12 cellular contexts compared by ENCODE assay signal in genomic region chr12:79844693-79845092, GRCh38.
DNase-seq lines count a peak whose midpoint lies in the region; ATAC-seq, FAIRE-seq and TF ChIP-seq lines count a peak whose summit lies in the region.
"Had no signal": no experiment of that assay in that cellular context is flagged by ENCODE, and none has a peak within 500 bp of the region (broad histone marks: within the 10 kb centered on the region; RNA-seq: fewer than 3 reads in every experiment).

No MANE protein-coding gene starts in this region.

- BruUV-seq in GM12878 (replicated peaks; lab: Mats Ljungman, UMichigan): no TSS peak

- intact Hi-C loops in GM12878 (cut with micrococcal nuclease; ENCODE audit: unreplicated experiment): no loop called here
- intact Hi-C loops in CD14-positive monocyte (cut with micrococcal nuclease): no loop called here

- peaks cover 0 to 7% of the 10 kb centered on the region in 2 experiments; a peak in 3 of 4 replicates for H3K36me3 ChIP-seq in GM12878 (ENCODE audit: control insufficient read depth in 2 of 2, insufficient read depth in 2 of 2, low read length in 1 of 2)

- RAD21 ChIA-PET in GM12878 (lab: Charles Lee; ENCODE audit: unreplicated experiment): no interaction called here

- SMC1A ChIA-PET in GM12878 (lab: Charles Lee; ENCODE audit: uncharacterized antibody, unreplicated experiment): interaction anchor here (0.9 kb wide), 1 partner anchor 22 kb away, joined by 4 read pairs; no protein-coding TSS in a partner anchor

- in situ Hi-C loops in GM12878 (cut with MboI): no loop called here

- H3K4me3 ChIP-seq in GM12878: no peak overlapping the region
- H3K4me3 ChIP-seq: right atrium auricular region had no signal

- H3K4me3 Mint-ChIP-seq in CD14-positive monocyte: no peak overlapping the region

- peaks cover 3% of the 10 kb centered on the region for H3K4me1 Mint-ChIP-seq in CD14-positive monocyte

- H3K27ac ChIP-seq in GM12878 (ENCODE audit: control insufficient read depth, insufficient read depth): no peak overlapping the region
- H3K27ac ChIP-seq: right atrium auricular region had no signal

- peaks cover under 1 to 13% (median 4%) of the 10 kb centered on the region in 7 donors for H3K9me3 Mint-ChIP-seq in CD14-positive monocyte

- no peak for TF ChIP-seq RAD21 in GM12878 (IDR thresholded peaks at IDR 0.05; ENCODE audit: insufficient read depth, low read depth, low read length)

- H3K9ac ChIP-seq in GM12878 (ENCODE audit: control insufficient read depth, insufficient read depth, low read length): no peak overlapping the region

- DNase-seq in AG20443 (ENCODE audit: low spot score) (peak; percentile 33), HT1080 (ENCODE audit: low read depth) (peak; percentile 91), GM12878 (ENCODE audit: low read depth, low spot score) (no peak), islet precursor cell (peak; percentile 96), medulla oblongata (ENCODE audit: extremely low spot score) (no peak), GM10248 (ENCODE audit: extremely low spot score) (no peak), CD14-positive monocyte (ENCODE audit: low spot score) (no peak)
- DNase-seq: activated CD4-positive, alpha-beta T cell treated with anti-CD3 and anti-CD28 coated beads, Interleukin-2, amount 50 U/mL, for 4 hours; DMS79; stimulated activated CD8-positive, alpha-beta memory T cell treated with anti-CD3 and anti-CD28 coated beads, Interleukin-4, amount 100 ng/mL, for 48 hours had no signal

- POLR2A ChIA-PET in GM12878 (lab: Charles Lee): no interaction called here
- POLR2A ChIA-PET in GM10248 (lab: Yijun Ruan, JAX): no interaction called here

- H3K9me3 ChIP-seq in GM12878 (replicated peaks; ENCODE audit: control insufficient read depth, insufficient read depth, low read length): peaks cover 5% of the 10 kb centered on the region; the same call in 2 of the 3 replicates
- H3K9me3 ChIP-seq: right atrium auricular region had no signal

- no peaks in the 10 kb centered on the region for H3K27me3 ChIP-seq in GM12878 (replicated peaks in 1 of 2; ENCODE audit: control insufficient read depth in 2 of 2, insufficient read depth in 2 of 2, low read length in 1 of 2)
- H3K27me3 ChIP-seq: right atrium auricular region had no signal

- no peak for TF ChIP-seq POLR2A in GM12878 (IDR thresholded peaks at IDR 0.05; ENCODE audit: low read depth, low read length)

- H3K27ac Mint-ChIP-seq in CD14-positive monocyte: peak overlapping the region in 2 of 7 donors; percentile 4 to 56

- no peak for ATAC-seq in GM12878
- ATAC-seq in GM18907 (IDR thresholded peaks at IDR 0.05; ENCODE audit: unreplicated experiment): no peak

- H3K4me1 ChIP-seq in GM12878 (ENCODE audit: control insufficient read depth, insufficient read depth, low read length): no peaks in the 10 kb centered on the region

- CTCF ChIA-PET in GM12878 (lab: Yijun Ruan, JAX) (interaction anchor here (1.0 to 1.9 kb wide), 3 partner anchors 13 to 41 kb away, joined by 3 to 6 read pairs (median 4); no protein-coding TSS in a partner anchor), GM10248 (lab: Yijun Ruan, JAX) (interaction anchor here (0.9 to 1.0 kb wide), 2 partner anchors 42 to 343 kb away, joined by 3 read pairs; no protein-coding TSS in a partner anchor)

- TF ChIP-seq CTCF in GM12878 (IDR thresholded peaks at IDR 0.05 in 2 of 3, conservative IDR thresholded peaks at IDR 0.05 in 1 of 3; ENCODE audit: control insufficient read depth in 2 of 3, extremely low read depth in 1 of 3, insufficient read depth in 1 of 3, low read depth in 3 of 3, low read length in 3 of 3) (no peak), GM10248 (IDR thresholded peaks at IDR 0.05; ENCODE audit: control extremely low read depth, extremely low read depth, low read depth, missing control alignments) (no peak), CD14-positive monocyte (IDR thresholded peaks at IDR 0.05) (no peak)

- H3K4me2 ChIP-seq in GM12878 (ENCODE audit: control insufficient read depth, insufficient read depth): no peak overlapping the region

- peaks cover 8% of the 10 kb centered on the region for H3K79me2 ChIP-seq in GM12878 (ENCODE audit: control insufficient read depth, insufficient read depth, low read length)

- no peak for TF ChIP-seq EP300 in GM12878 (IDR thresholded peaks at IDR 0.05; ENCODE audit: borderline replicate concordance in 1 of 2, control insufficient read depth in 1 of 2, low read depth in 2 of 2, low read length in 2 of 2)

- FAIRE-seq in GM12878 (lab: Jason Lieb, UNC): peak; percentile 52

- no peaks in the 10 kb centered on the region for H3K27me3 Mint-ChIP-seq in CD14-positive monocyte (ENCODE audit: low read depth in 3 of 3)

- no peak overlapping the region for H2AFZ ChIP-seq in GM12878 (ENCODE audit: control insufficient read depth, low read depth, low read length)

- no peaks in the 10 kb centered on the region for H4K20me1 ChIP-seq in GM12878 (ENCODE audit: control insufficient read depth, insufficient read depth)

- H3K36me3 Mint-ChIP-seq in CD14-positive monocyte: peaks cover 38 to 49% of the 10 kb centered on the region in 2 donors

TF ChIP-seq in GM12878, 131 proteins besides CTCF, POLR2A, EP300 and RAD21 (continues in another document):
- TF ChIP-seq SKIL (IDR thresholded peaks at IDR 0.05; ENCODE audit: low read depth, poor library complexity, severe bottlenecking): no peak
- no peak for TF ChIP-seq CHD1 (IDR thresholded peaks at IDR 0.05; ENCODE audit: low read depth, low read length)
- TF ChIP-seq ZNF217 (IDR thresholded peaks at IDR 0.05): no peak
- TF ChIP-seq KAT2A (conservative IDR thresholded peaks at IDR 0.05; ENCODE audit: control insufficient read depth, low read depth, low read length): no peak
- no peak for TF ChIP-seq CREB1 (IDR thresholded peaks at IDR 0.05; ENCODE audit: low read depth)
- TF ChIP-seq NRF1 (conservative IDR thresholded peaks at IDR 0.05; ENCODE audit: low read depth, low read length): no peak
- TF ChIP-seq BCL3 (IDR thresholded peaks at IDR 0.05; ENCODE audit: borderline replicate concordance, insufficient read depth, low read depth, low read length, poor library complexity, severe bottlenecking): no peak
- TF ChIP-seq IRF4 (IDR thresholded peaks at IDR 0.05; ENCODE audit: low read depth, low read length): no peak
- TF ChIP-seq ZNF24 (IDR thresholded peaks at IDR 0.05): no peak
- no peak for TF ChIP-seq NFIC (IDR thresholded peaks at IDR 0.05; ENCODE audit: low read depth, low read length)
- TF ChIP-seq GATAD2B (conservative IDR thresholded peaks at IDR 0.05; ENCODE audit: low read depth): no peak
- TF ChIP-seq SMAD1 (IDR thresholded peaks at IDR 0.05; ENCODE audit: low read depth, partially characterized antibody): no peak
- no peak for TF ChIP-seq SUZ12 (IDR thresholded peaks at IDR 0.05; ENCODE audit: unreplicated experiment)
- TF ChIP-seq HDAC6 (IDR thresholded peaks at IDR 0.05; ENCODE audit: unreplicated experiment): no peak
- TF ChIP-seq NR2F1 (conservative IDR thresholded peaks at IDR 0.05): no peak
- TF ChIP-seq ELK1 (IDR thresholded peaks at IDR 0.05; ENCODE audit: low read depth, low read length): no peak
- no peak for TF ChIP-seq PML (IDR thresholded peaks at IDR 0.05; ENCODE audit: low read length)
- no peak for TF ChIP-seq SMC3 (IDR thresholded peaks at IDR 0.05; ENCODE audit: borderline replicate concordance, low read length)
- no peak for TF ChIP-seq IRF5 (IDR thresholded peaks at IDR 0.05; ENCODE audit: borderline replicate concordance)

Comparison
In these comparisons a context has a peak if more than half of its experiments do, and no peak if none do; other contexts are left out.
1. DNase-seq: peak in AG20443 (single experiment), HT1080 (single experiment) and islet precursor cell (single experiment); none in GM12878 (single experiment), medulla oblongata (single experiment), GM10248 (single experiment) and CD14-positive monocyte (single experiment).